9 cellular contexts compared by ENCODE assay signal in genomic region chr22:37330200-37331033, GRCh38.
DNase-seq lines count a peak whose midpoint lies in the region; ATAC-seq, FAIRE-seq and TF ChIP-seq lines count a peak whose summit lies in the region.
"Had no signal": no experiment of that assay in that cellular context is flagged by ENCODE, and none has a peak within 500 bp of the region (broad histone marks: within the 10 kb centered on the region; RNA-seq: fewer than 3 reads in every experiment).

No MANE protein-coding gene starts in this region.

- H3K27ac Mint-ChIP-seq in nephron progenitor cell = no peak overlapping the region

- TF ChIP-seq CTCF in nephron progenitor cell (IDR thresholded peaks at IDR 0.05) = no peak

- no peak for FAIRE-seq in RCC 7860 (lab: Jason Lieb, UNC)

- no peak overlapping the region for H3K27ac ChIP-seq in caudate nucleus (ENCODE audit: low read depth, low read length)

- ATAC-seq in GM21526 (IDR thresholded peaks at IDR 0.05; ENCODE audit: low FRiP score, unreplicated experiment) = no peak
- ATAC-seq: naive thymus-derived CD4-positive, alpha-beta T cell had no signal

- DNase-seq in DMS53 treated with DMSO at 0.1 percent for 48 hours (lab: John Stamatoyannopoulos, UW; ENCODE audit: unreplicated experiment) (peak; percentile 3), HPDE6-E6E7 (ENCODE audit: extremely low spot score) (peak; percentile 84), RCC 7860 (ENCODE audit: low spot score) (peak; percentile 75), caudate nucleus (lab: John Stamatoyannopoulos, UW) (peak in 51 of 61 donors; percentile 4 to 93 (median 49)), nephron progenitor cell (peak; percentile 87), medulla oblongata (ENCODE audit: extremely low spot score) (no peak), NCI-H187 treated with DMSO at 0.1 percent for 48 hours (lab: John Stamatoyannopoulos, UW) (no peak)

- H3K4me3 Mint-ChIP-seq in nephron progenitor cell = no peak overlapping the region
- H3K4me3 Mint-ChIP-seq: naive thymus-derived CD4-positive, alpha-beta T cell had no signal

- no peaks in the 10 kb centered on the region for H3K36me3 Mint-ChIP-seq in nephron progenitor cell (ENCODE audit: low read depth)
- H3K36me3 Mint-ChIP-seq: naive thymus-derived CD4-positive, alpha-beta T cell had no signal

- H3K4me1 Mint-ChIP-seq in nephron progenitor cell = peaks cover 31% of the 10 kb centered on the region

- H3K27me3 Mint-ChIP-seq in nephron progenitor cell (ENCODE audit: low read depth, poor library complexity) = peaks cover 98% of the 10 kb centered on the region

- peaks cover 5% of the 10 kb centered on the region for H3K9me3 Mint-ChIP-seq in nephron progenitor cell
- H3K9me3 Mint-ChIP-seq: naive thymus-derived CD4-positive, alpha-beta T cell had no signal

Comparison
In these comparisons a context has a peak if more than half of its experiments do, and no peak if none do; other contexts are left out.
1. DNase-seq: peak in DMS53 treated with DMSO at 0.1 percent for 48 hours (single experiment), HPDE6-E6E7 (single experiment), RCC 7860 (single experiment), caudate nucleus (51 of 61) and nephron progenitor cell (single experiment); none in medulla oblongata (single experiment) and NCI-H187 treated with DMSO at 0.1 percent for 48 hours (single experiment).